ENCODE assay signal across 9 cellular contexts in genomic region chr17:74862108-74862901, GRCh38. TPM values are rescaled to one million over a fixed set of nuclear protein-coding genes. Genes with fewer than 3 reads are reported as not detected.
DNase-seq lines count a peak whose midpoint lies in the region; ATAC-seq, FAIRE-seq and TF ChIP-seq lines count a peak whose summit lies in the region.
"Had no signal": no experiment of that assay in that cellular context is flagged by ENCODE, and none has a peak within 500 bp of the region (broad histone marks: within the 10 kb centered on the region; RNA-seq: fewer than 3 reads in every experiment).

No MANE protein-coding gene starts in this region.

- POLR2A ChIA-PET in endothelial cell of umbilical vein (lab: Charles Lee) = interaction anchor here (1.3 kb wide), 1 partner anchor 11 kb away, joined by 6 read pairs; the partner anchor contains the start of gene FDXR
- POLR2A ChIA-PET in naive thymus-derived CD8-positive, alpha-beta T cell (lab: Charles Lee) = interaction anchor here (0.6 to 3.3 kb wide), 8 partner anchors 11 to 205 kb away, joined by 3 to 13 read pairs (median 4); partner anchors contain the start of gene FDXR

- H3K36me3 Mint-ChIP-seq in naive thymus-derived CD8-positive, alpha-beta T cell = peaks cover 0 to 6% (median 0%) of the 10 kb centered on the region in 3 donors
- H3K36me3 Mint-ChIP-seq in stimulated activated naive B cell treated with anti-CD40 and anti-IgM and Interleukin-4, amounts not matched to agents 10 μg/mL and 1 μg/mL and 100 μg/mL, for 72 hours = peaks cover 5 to 10% of the 10 kb centered on the region in 2 donors

- H3K9ac ChIP-seq in endothelial cell of umbilical vein (replicated peaks; ENCODE audit: extremely low read depth, insufficient read depth, low read length) = no peak overlapping the region

- BruUV-seq in endothelial cell of umbilical vein (replicated peaks; lab: Mats Ljungman, UMichigan) = no TSS peak

- peak; percentile 73 to 74 for ATAC-seq in naive thymus-derived CD8-positive, alpha-beta T cell
- ATAC-seq in stimulated activated naive B cell treated with anti-CD40 and anti-IgM and Interleukin-4, amounts not matched to agents 10 μg/mL and 1 μg/mL and 100 μg/mL, for 72 hours (replicated peaks) = peak; percentile 46 to 67
- ATAC-seq in GM18907 (IDR thresholded peaks at IDR 0.05; ENCODE audit: unreplicated experiment) = no peak

- no peaks in the 10 kb centered on the region for H3K9me3 ChIP-seq in endothelial cell of umbilical vein (replicated peaks; ENCODE audit: control insufficient read depth, insufficient read depth, low read length)

- no peaks in the 10 kb centered on the region for H3K79me2 ChIP-seq in endothelial cell of umbilical vein (ENCODE audit: control insufficient read depth, insufficient read depth, low read length)

- peak overlapping the region in 8 of 10 donors; percentile 10 to 77 (median 65) for H3K4me3 Mint-ChIP-seq in naive thymus-derived CD8-positive, alpha-beta T cell
- H3K4me3 Mint-ChIP-seq in stimulated activated naive B cell treated with anti-CD40 and anti-IgM and Interleukin-4, amounts not matched to agents 10 μg/mL and 1 μg/mL and 100 μg/mL, for 72 hours = peak overlapping the region; percentile 56 to 61

- no peak overlapping the region for H3K4me2 ChIP-seq in endothelial cell of umbilical vein (ENCODE audit: insufficient read depth, low read length)

- no peaks in the 10 kb centered on the region for H3K36me3 ChIP-seq in endothelial cell of umbilical vein (ENCODE audit: control insufficient read depth in 2 of 2, extremely low read depth in 1 of 2, insufficient read depth in 2 of 2, low read length in 2 of 2)

- no peak overlapping the region for H3K27ac ChIP-seq in endothelial cell of umbilical vein (ENCODE audit: insufficient read depth, low read depth, low read length)

- H4K20me1 ChIP-seq in endothelial cell of umbilical vein (replicated peaks; ENCODE audit: control insufficient read depth, extremely low read depth, insufficient read depth, low read length) = no peaks in the 10 kb centered on the region

- peaks cover 13 to 37% (median 26%) of the 10 kb centered on the region in 5 donors for H3K27me3 Mint-ChIP-seq in naive thymus-derived CD8-positive, alpha-beta T cell
- H3K27me3 Mint-ChIP-seq in stimulated activated naive B cell treated with anti-CD40 and anti-IgM and Interleukin-4, amounts not matched to agents 10 μg/mL and 1 μg/mL and 100 μg/mL, for 72 hours = peaks cover 46 to 64% of the 10 kb centered on the region in 2 donors

- H2AFZ ChIP-seq in endothelial cell of umbilical vein (ENCODE audit: low read depth, low read length) = no peak overlapping the region

- intact Hi-C loops in endothelial cell of umbilical vein (cut with micrococcal nuclease) = loop anchor here (1.0 kb wide), 3 partner anchors 71 to 118 kb away; partner anchors contain the start of gene NHERF1

- peaks cover 10 to 30% (median 23%) of the 10 kb centered on the region in 4 donors for H3K4me1 Mint-ChIP-seq in naive thymus-derived CD8-positive, alpha-beta T cell
- peaks cover 23 to 29% of the 10 kb centered on the region in 2 donors for H3K4me1 Mint-ChIP-seq in stimulated activated naive B cell treated with anti-CD40 and anti-IgM and Interleukin-4, amounts not matched to agents 10 μg/mL and 1 μg/mL and 100 μg/mL, for 72 hours

- peak overlapping the region in 1 of 10 donors; percentile 69 for H3K27ac Mint-ChIP-seq in naive thymus-derived CD8-positive, alpha-beta T cell
- H3K27ac Mint-ChIP-seq in stimulated activated naive B cell treated with anti-CD40 and anti-IgM and Interleukin-4, amounts not matched to agents 10 μg/mL and 1 μg/mL and 100 μg/mL, for 72 hours = peak overlapping the region; percentile 47

- peaks cover 7% of the 10 kb centered on the region for H3K4me1 ChIP-seq in endothelial cell of umbilical vein (ENCODE audit: control insufficient read depth, extremely low read depth, insufficient read depth, low read length)

- CTCF ChIA-PET in endothelial cell of umbilical vein (lab: Charles Lee) = interaction anchor here (0.7 to 14.2 kb wide), 23 partner anchors 8 to 659 kb away, joined by 3 to 325 read pairs (median 4); partner anchors contain the start of genes FDXR, NAT9 and RPL38

- dilution Hi-C loops in endothelial cell of umbilical vein (cut with MboI; ENCODE audit: extremely low pct_ligation_motif_present, low sequenced_read_pairs) = no loop called here

- peak; percentile 60 to 85 for TF ChIP-seq CTCF in endothelial cell of umbilical vein (IDR thresholded peaks at IDR 0.05; ENCODE audit: extremely low read depth in 1 of 2, insufficient read depth in 1 of 2, low read depth in 1 of 2, low read length in 2 of 2)

- H3K9me3 Mint-ChIP-seq in naive thymus-derived CD8-positive, alpha-beta T cell = no peaks in the 10 kb centered on the region
- H3K9me3 Mint-ChIP-seq in stimulated activated naive B cell treated with anti-CD40 and anti-IgM and Interleukin-4, amounts not matched to agents 10 μg/mL and 1 μg/mL and 100 μg/mL, for 72 hours = no peaks in the 10 kb centered on the region

- no peak for TF ChIP-seq POLR2A in endothelial cell of umbilical vein (IDR thresholded peaks at IDR 0.05; ENCODE audit: low read depth, low read length)

- DNase-seq in NCI-H1417 (lab: John Stamatoyannopoulos, UW) (peak; percentile 37 to 60 (median 51)), NCI-H1417 treated with DMSO at 0.1 percent for 48 hours (lab: John Stamatoyannopoulos, UW) (no peak), NCI-H345 treated with DMSO at 0.1 percent for 48 hours (lab: John Stamatoyannopoulos, UW; ENCODE audit: unreplicated experiment) (peak; percentile 15), endothelial cell of umbilical vein (ENCODE audit: low read depth, low spot score) (peak; percentile 34)
- DNase-seq in activated CD8-positive, alpha-beta memory T cell treated with anti-CD3 and anti-CD28 coated beads for 48 hours (ENCODE audit: low read depth in 2 of 3, low spot score in 2 of 3) = peak; percentile 32 to 61 (median 59)
- DNase-seq in naive thymus-derived CD8-positive, alpha-beta T cell = peak; percentile 54 to 83 (median 70)
- DNase-seq in stimulated activated naive B cell treated with anti-CD40 and anti-IgM and Interleukin-4, amounts not matched to agents 10 μg/mL and 1 μg/mL and 100 μg/mL, for 72 hours = peak; percentile 51

- H3K9me1 ChIP-seq in endothelial cell of umbilical vein (replicated peaks; ENCODE audit: control insufficient read depth, extremely low read depth, insufficient read depth, low read length) = no peaks in the 10 kb centered on the region

- H3K27me3 ChIP-seq in endothelial cell of umbilical vein (ENCODE audit: control insufficient read depth in 2 of 2, insufficient read depth in 2 of 2, low read length in 2 of 2) = peaks cover 29 to 33% of the 10 kb centered on the region in 2 experiments

- no peak overlapping the region for H3K4me3 ChIP-seq in endothelial cell of umbilical vein (replicated peaks in 1 of 3; ENCODE audit: insufficient read depth in 1 of 3, low read depth in 1 of 3, low read length in 3 of 3)

- peak; percentile 60 for FAIRE-seq in endothelial cell of umbilical vein (lab: Jason Lieb, UNC)
- FAIRE-seq: G401.6 had no signal

TF ChIP-seq in endothelial cell of umbilical vein, 7 proteins besides CTCF, POLR2A, EP300 and RAD21 (continues in another document):
- TF ChIP-seq MYC (IDR thresholded peaks at IDR 0.05; ENCODE audit: low read depth, low read length) = no peak
- no peak for TF ChIP-seq FOS (IDR thresholded peaks at IDR 0.05; ENCODE audit: borderline replicate concordance, insufficient read depth, low read length)
- TF ChIP-seq, protein P1, sequence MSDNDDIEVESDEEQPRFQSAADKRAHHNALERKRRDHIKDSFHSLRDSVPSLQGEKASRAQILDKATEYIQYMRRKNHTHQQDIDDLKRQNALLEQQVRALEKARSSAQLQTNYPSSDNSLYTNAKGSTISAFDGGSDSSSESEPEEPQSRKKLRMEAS (IDR thresholded peaks at IDR 0.05; ENCODE audit: insufficient read depth, insufficient read length) = no peak
- TF ChIP-seq JUN (IDR thresholded peaks at IDR 0.05; ENCODE audit: borderline replicate concordance, insufficient read depth, insufficient read length, low read depth) = no peak

RNA-seq across cellular contexts. Expression of gene GRIN2C, which starts 2.6 kb away (rescaled TPM):
- 0.09 and 0.60 TPM in 2 replicates for total RNA-seq in endothelial cell of umbilical vein
- polyA plus RNA-seq in endothelial cell of umbilical vein = 0.03 and 0.04 TPM in 2 replicates
- 0.01 TPM in 2 replicates for polyA plus RNA-seq in endothelial cell of umbilical vein (2011; cell fraction: cytosol; rRNA removed)
- 0.17 and 0.25 TPM in 2 replicates for polyA plus RNA-seq in endothelial cell of umbilical vein (2011; cell fraction: nucleus; rRNA removed)
- 0.12 and 0.16 TPM in 2 replicates for polyA plus RNA-seq in endothelial cell of umbilical vein (2012)
- polyA minus RNA-seq in endothelial cell of umbilical vein = 0.04 and 0.15 TPM in 2 replicates
- not detected for polyA minus RNA-seq in endothelial cell of umbilical vein (2011; cell fraction: cytosol; rRNA and poly(A)+ RNA removed)
- 0.10 and 0.14 TPM in 2 replicates for polyA minus RNA-seq in endothelial cell of umbilical vein (2011; cell fraction: nucleus; rRNA and poly(A)+ RNA removed)
- total RNA-seq in naive thymus-derived CD8-positive, alpha-beta T cell = under 1 TPM in 1 of 2 experiments, not detected in 1; 0.08 TPM
- polyA plus RNA-seq in naive thymus-derived CD8-positive, alpha-beta T cell = under 1 TPM in 1 of 3 donors, not detected in 2; 0.08 TPM

RNA-seq across cellular contexts. Expression of gene FDXR, which starts 10.5 kb away (rescaled TPM):
- total RNA-seq in endothelial cell of umbilical vein = 30.9 and 33.4 TPM in 2 replicates
- polyA plus RNA-seq in endothelial cell of umbilical vein = 19.7 and 20.4 TPM in 2 replicates
- polyA plus RNA-seq in endothelial cell of umbilical vein (2011; cell fraction: cytosol; rRNA removed) = 17.3 and 21.1 TPM in 2 replicates
- 26.4 and 27.8 TPM in 2 replicates for polyA plus RNA-seq in endothelial cell of umbilical vein (2011; cell fraction: nucleus; rRNA removed)
- 29.8 and 35.1 TPM in 2 replicates for polyA plus RNA-seq in endothelial cell of umbilical vein (2012)
- polyA minus RNA-seq in endothelial cell of umbilical vein = 8.5 and 9.8 TPM in 2 replicates
- polyA minus RNA-seq in endothelial cell of umbilical vein (2011; cell fraction: cytosol; rRNA and poly(A)+ RNA removed) = 10.9 TPM
- 6.6 and 8.8 TPM in 2 replicates for polyA minus RNA-seq in endothelial cell of umbilical vein (2011; cell fraction: nucleus; rRNA and poly(A)+ RNA removed)
- total RNA-seq in naive thymus-derived CD8-positive, alpha-beta T cell = 10 to 100 TPM; 10.7 to 12.7 TPM
- polyA plus RNA-seq in naive thymus-derived CD8-positive, alpha-beta T cell = 1 to 10 TPM; 3.9 to 7.2 (median 4.2) TPM

RNA-seq across cellular contexts. Expression of gene FADS6, which starts 31.1 kb away (rescaled TPM):
- total RNA-seq in endothelial cell of umbilical vein = not detected in 2 replicates
- not detected in 2 replicates for polyA plus RNA-seq in endothelial cell of umbilical vein
- not detected in 2 replicates for polyA plus RNA-seq in endothelial cell of umbilical vein (2011; cell fraction: cytosol; rRNA removed)
- not detected in 2 replicates for polyA plus RNA-seq in endothelial cell of umbilical vein (2011; cell fraction: nucleus; rRNA removed)
- polyA plus RNA-seq in endothelial cell of umbilical vein (2012) = not detected in 2 replicates
- polyA minus RNA-seq in endothelial cell of umbilical vein = not detected in 2 replicates
- not detected for polyA minus RNA-seq in endothelial cell of umbilical vein (2011; cell fraction: cytosol; rRNA and poly(A)+ RNA removed)
- not detected in 2 replicates for polyA minus RNA-seq in endothelial cell of umbilical vein (2011; cell fraction: nucleus; rRNA and poly(A)+ RNA removed)
- total RNA-seq in naive thymus-derived CD8-positive, alpha-beta T cell = not detected
- not detected for polyA plus RNA-seq in naive thymus-derived CD8-positive, alpha-beta T cell
